ENCODE assay signal across 9 cellular contexts in the genomic region with DNA sequence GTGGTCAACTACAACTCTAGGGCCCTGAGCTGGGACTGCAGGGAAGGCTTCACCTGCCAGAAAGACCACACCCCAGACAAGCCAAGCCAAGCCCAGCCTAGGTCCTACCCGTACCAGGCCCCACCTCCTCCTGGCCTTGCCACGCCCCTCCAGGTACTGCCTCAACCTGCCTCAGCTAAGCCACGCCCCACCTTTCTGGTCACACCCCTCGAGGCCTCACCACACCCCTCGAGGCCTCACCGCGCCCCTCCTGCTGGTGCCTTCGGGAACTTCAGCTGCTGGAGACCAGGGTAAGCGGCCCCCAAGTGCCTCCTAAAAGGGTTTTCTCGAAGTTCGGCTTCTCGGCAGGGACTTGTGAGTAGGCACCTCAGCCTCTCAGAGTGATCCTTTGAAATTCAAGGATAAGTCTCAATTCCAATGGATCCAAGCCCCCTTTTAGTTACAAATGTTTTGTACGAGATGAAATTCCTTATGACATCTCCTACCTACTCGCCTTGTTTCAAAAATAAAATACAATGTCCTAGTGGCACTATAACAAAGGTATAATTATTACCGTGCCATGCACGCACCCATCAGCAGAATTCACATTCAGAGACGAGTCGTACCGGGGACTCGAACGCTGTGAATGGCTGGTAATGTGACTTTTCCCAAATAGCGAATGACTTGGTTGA.
DNase-seq lines count a peak whose midpoint lies in the region; ATAC-seq and TF ChIP-seq lines count a peak whose summit lies in the region.
"Had no signal": no experiment of that assay in that cellular context is flagged by ENCODE, and none has a peak within 500 bp of the region (broad histone marks: within the 10 kb centered on the region; RNA-seq: fewer than 3 reads in every experiment).

No MANE protein-coding gene starts in this region.

- no peak overlapping the region for H3K27ac Mint-ChIP-seq in type B pancreatic cell
- no peak overlapping the region for H3K27ac Mint-ChIP-seq in stimulated activated memory B cell treated with anti-CD40 and anti-IgM and Interleukin-4, amounts not matched to agents 10 μg/mL and 1 μg/mL and 100 μg/mL, for 72 hours

- TF ChIP-seq CTCF in GM12874 (IDR thresholded peaks at IDR 0.05; ENCODE audit: insufficient read depth, low read depth, low read length) (peak; percentile 37; the same call in 1 of the 2 replicates), type B pancreatic cell (conservative IDR thresholded peaks at IDR 0.05) (peak; percentile 54)

- no peak overlapping the region for H3K4me3 Mint-ChIP-seq in type B pancreatic cell
- no peak overlapping the region for H3K4me3 Mint-ChIP-seq in stimulated activated memory B cell treated with anti-CD40 and anti-IgM and Interleukin-4, amounts not matched to agents 10 μg/mL and 1 μg/mL and 100 μg/mL, for 72 hours

- no peaks in the 10 kb centered on the region for H3K27me3 Mint-ChIP-seq in type B pancreatic cell
- no peaks in the 10 kb centered on the region for H3K27me3 Mint-ChIP-seq in stimulated activated memory B cell treated with anti-CD40 and anti-IgM and Interleukin-4, amounts not matched to agents 10 μg/mL and 1 μg/mL and 100 μg/mL, for 72 hours

- CTCF ChIA-PET in HEK293T (lab: Yijun Ruan, JAX) = interaction anchor here (0.8 kb wide), 1 partner anchor 8 kb away, joined by 3 read pairs; no protein-coding TSS in a partner anchor

- DNase-seq in HEK293T (ENCODE audit: extremely low spot score) = peak; percentile 54
- peak; percentile 83 for DNase-seq in iPS DF 19.7 (ENCODE audit: low read depth, low spot score)
- no peak for DNase-seq in type B pancreatic cell (ENCODE audit: extremely low spot score, unreplicated experiment)
- no peak for DNase-seq in NK-92 treated with Interleukin-12 subunit alpha and Interleukin-12 subunit beta, amount 100 ng/mL, for 24 hours (lab: John Stamatoyannopoulos, UW)
- no peak for DNase-seq in NCI-H226
- DNase-seq: heart left ventricle had no signal

- peaks cover 11% of the 10 kb centered on the region for H3K36me3 Mint-ChIP-seq in type B pancreatic cell
- no peaks in the 10 kb centered on the region for H3K36me3 Mint-ChIP-seq in stimulated activated memory B cell treated with anti-CD40 and anti-IgM and Interleukin-4, amounts not matched to agents 10 μg/mL and 1 μg/mL and 100 μg/mL, for 72 hours

- H3K9me3 Mint-ChIP-seq in type B pancreatic cell = no peaks in the 10 kb centered on the region
- H3K9me3 Mint-ChIP-seq in stimulated activated memory B cell treated with anti-CD40 and anti-IgM and Interleukin-4, amounts not matched to agents 10 μg/mL and 1 μg/mL and 100 μg/mL, for 72 hours = no peaks in the 10 kb centered on the region

- POLR2A ChIA-PET in HEK293T (lab: Yijun Ruan, JAX) = no interaction called here

- peaks cover 19% of the 10 kb centered on the region for H3K4me1 Mint-ChIP-seq in type B pancreatic cell (ENCODE audit: unreplicated experiment)
- H3K4me1 Mint-ChIP-seq in stimulated activated memory B cell treated with anti-CD40 and anti-IgM and Interleukin-4, amounts not matched to agents 10 μg/mL and 1 μg/mL and 100 μg/mL, for 72 hours = no peaks in the 10 kb centered on the region

- peak; percentile 20; the same call in 1 of the 3 replicates for ATAC-seq in SK-N-SH treated with all-trans-retinoic acid at 6 μM for 48 hours
- no peak for ATAC-seq in stimulated activated memory B cell treated with anti-CD40 and anti-IgM and Interleukin-4, amounts not matched to agents 10 μg/mL and 1 μg/mL and 100 μg/mL, for 72 hours

TF ChIP-seq in HEK293T, 16 proteins besides CTCF, POLR2A, EP300 and RAD21:
- TF ChIP-seq TARDBP (IDR thresholded peaks at IDR 0.05) = no peak
- TF ChIP-seq FOXK2 (IDR thresholded peaks at IDR 0.05) = no peak
- TF ChIP-seq LEF1 (IDR thresholded peaks at IDR 0.05; ENCODE audit: borderline replicate concordance) = no peak
- no peak for TF ChIP-seq CTBP1 (IDR thresholded peaks at IDR 0.05; ENCODE audit: borderline replicate concordance)
- TF ChIP-seq ZNF384 (IDR thresholded peaks at IDR 0.05) = no peak
- TF ChIP-seq HDGF (IDR thresholded peaks at IDR 0.05; ENCODE audit: borderline replicate concordance) = no peak
- no peak for TF ChIP-seq SP1 (IDR thresholded peaks at IDR 0.05)
- no peak for TF ChIP-seq L3MBTL2 (conservative IDR thresholded peaks at IDR 0.05)
- no peak for TF ChIP-seq SUZ12 (IDR thresholded peaks at IDR 0.05)
- no peak for TF ChIP-seq FOXM1 (IDR thresholded peaks at IDR 0.05; ENCODE audit: borderline replicate concordance)
- TF ChIP-seq, protein P1, sequence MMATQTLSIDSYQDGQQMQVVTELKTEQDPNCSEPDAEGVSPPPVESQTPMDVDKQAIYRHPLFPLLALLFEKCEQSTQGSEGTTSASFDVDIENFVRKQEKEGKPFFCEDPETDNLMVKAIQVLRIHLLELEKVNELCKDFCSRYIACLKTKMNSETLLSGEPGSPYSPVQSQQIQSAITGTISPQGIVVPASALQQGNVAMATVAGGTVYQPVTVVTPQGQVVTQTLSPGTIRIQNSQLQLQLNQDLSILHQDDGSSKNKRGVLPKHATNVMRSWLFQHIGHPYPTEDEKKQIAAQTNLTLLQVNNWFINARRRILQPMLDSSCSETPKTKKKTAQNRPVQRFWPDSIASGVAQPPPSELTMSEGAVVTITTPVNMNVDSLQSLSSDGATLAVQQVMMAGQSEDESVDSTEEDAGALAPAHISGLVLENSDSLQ (IDR thresholded peaks at IDR 0.05) = no peak
- TF ChIP-seq FOXA1 (IDR thresholded peaks at IDR 0.05) = no peak
- TF ChIP-seq ARNT (IDR thresholded peaks at IDR 0.05) = no peak
- TF ChIP-seq NFRKB (IDR thresholded peaks at IDR 0.05) = no peak

TF ChIP-seq in SK-N-SH treated with all-trans-retinoic acid at 6 μM for 48 hours, 23 proteins besides CTCF, POLR2A, EP300 and RAD21:
- TF ChIP-seq ISL1 (CRISPR knock-in tag; IDR thresholded peaks at IDR 0.05) = no peak
- TF ChIP-seq, protein P2, sequence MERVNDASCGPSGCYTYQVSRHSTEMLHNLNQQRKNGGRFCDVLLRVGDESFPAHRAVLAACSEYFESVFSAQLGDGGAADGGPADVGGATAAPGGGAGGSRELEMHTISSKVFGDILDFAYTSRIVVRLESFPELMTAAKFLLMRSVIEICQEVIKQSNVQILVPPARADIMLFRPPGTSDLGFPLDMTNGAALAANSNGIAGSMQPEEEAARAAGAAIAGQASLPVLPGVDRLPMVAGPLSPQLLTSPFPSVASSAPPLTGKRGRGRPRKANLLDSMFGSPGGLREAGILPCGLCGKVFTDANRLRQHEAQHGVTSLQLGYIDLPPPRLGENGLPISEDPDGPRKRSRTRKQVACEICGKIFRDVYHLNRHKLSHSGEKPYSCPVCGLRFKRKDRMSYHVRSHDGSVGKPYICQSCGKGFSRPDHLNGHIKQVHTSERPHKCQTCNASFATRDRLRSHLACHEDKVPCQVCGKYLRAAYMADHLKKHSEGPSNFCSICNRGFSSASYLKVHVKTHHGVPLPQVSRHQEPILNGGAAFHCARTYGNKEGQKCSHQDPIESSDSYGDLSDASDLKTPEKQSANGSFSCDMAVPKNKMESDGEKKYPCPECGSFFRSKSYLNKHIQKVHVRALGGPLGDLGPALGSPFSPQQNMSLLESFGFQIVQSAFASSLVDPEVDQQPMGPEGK (CRISPR knock-in tag; IDR thresholded peaks at IDR 0.05; ENCODE audit: borderline replicate concordance) = no peak
- TF ChIP-seq ESRRG (CRISPR knock-in tag; IDR thresholded peaks at IDR 0.05) = no peak

Comparison
In these comparisons a context has a peak if more than half of its experiments do, and no peak if none do; other contexts are left out.
1. DNase-seq: peak in HEK293T (single experiment) and iPS DF 19.7 (single experiment); none in type B pancreatic cell (single experiment), NK-92 treated with Interleukin-12 subunit alpha and Interleukin-12 subunit beta, amount 100 ng/mL, for 24 hours (single experiment) and NCI-H226 (single experiment).